ENCODE assay signal across 3 cellular contexts in the genomic region with DNA sequence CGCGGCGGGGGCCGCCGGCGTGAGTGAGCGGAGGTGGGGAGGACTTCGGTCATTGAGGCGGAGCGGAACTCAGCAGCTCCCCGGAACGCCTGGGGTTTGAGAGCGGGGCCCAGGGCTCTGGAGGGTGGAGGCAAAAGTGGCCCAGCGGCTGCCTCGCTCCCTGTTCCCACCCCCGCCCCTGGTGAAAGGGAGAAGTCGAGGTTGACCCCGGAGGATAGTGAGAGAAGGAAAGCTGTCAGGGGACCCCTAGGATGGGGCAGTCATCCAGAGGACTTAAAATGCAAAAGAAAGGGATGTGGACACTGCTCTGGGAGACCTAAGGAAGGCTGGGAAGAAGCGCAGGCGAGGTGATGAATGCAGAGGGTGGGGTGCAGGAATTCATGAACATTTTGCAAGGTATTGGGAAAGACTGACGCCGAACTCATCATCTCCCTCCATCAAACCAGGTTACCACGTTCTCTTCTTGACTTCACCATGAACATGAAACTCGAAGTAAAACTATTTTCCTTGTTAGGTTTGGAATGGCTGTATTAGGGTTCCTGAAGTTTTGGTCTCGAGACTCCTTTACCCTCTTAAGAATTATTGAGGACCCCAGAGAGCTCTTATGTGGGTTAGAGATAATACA.
TF ChIP-seq lines count a peak whose summit lies in the region.

No MANE protein-coding gene starts in this region.

TF ChIP-seq in GM12891, 5 proteins besides CTCF, POLR2A, EP300 and RAD21:
- TF ChIP-seq POLR2AphosphoS5 (IDR thresholded peaks at IDR 0.05; ENCODE audit: low read depth, low read length), result 0 out of 2 replicates have a peak, but pooled peaks have one; percentile 53
- TF ChIP-seq SPI1 (IDR thresholded peaks at IDR 0.05; ENCODE audit: low read depth, low read length), result no peak

TF ChIP-seq in HCT116, 20 proteins besides CTCF, POLR2A, EP300 and RAD21:
- TF ChIP-seq EZH2 (IDR thresholded peaks at IDR 0.05), result no peak
- no peak for TF ChIP-seq SIN3A (IDR thresholded peaks at IDR 0.05; ENCODE audit: low read depth)
- TF ChIP-seq ZFX (IDR thresholded peaks at IDR 0.05), result no peak
- TF ChIP-seq CBX3 (IDR thresholded peaks at IDR 0.05; ENCODE audit: low read depth), result no peak
- TF ChIP-seq ZBTB33 (IDR thresholded peaks at IDR 0.05; ENCODE audit: extremely low read depth, insufficient replicate concordance, low read length), result no peak
- TF ChIP-seq MAX (IDR thresholded peaks at IDR 0.05), result no peak
- TF ChIP-seq FOSL1 (IDR thresholded peaks at IDR 0.05; ENCODE audit: low read depth), result no peak
- no peak for TF ChIP-seq ELF1 (IDR thresholded peaks at IDR 0.05; ENCODE audit: borderline replicate concordance, low read depth)
- TF ChIP-seq SRF (IDR thresholded peaks at IDR 0.05; ENCODE audit: low read depth), result no peak
- TF ChIP-seq EGR1 (IDR thresholded peaks at IDR 0.05; ENCODE audit: low read depth), result no peak
- TF ChIP-seq, protein P1, sequence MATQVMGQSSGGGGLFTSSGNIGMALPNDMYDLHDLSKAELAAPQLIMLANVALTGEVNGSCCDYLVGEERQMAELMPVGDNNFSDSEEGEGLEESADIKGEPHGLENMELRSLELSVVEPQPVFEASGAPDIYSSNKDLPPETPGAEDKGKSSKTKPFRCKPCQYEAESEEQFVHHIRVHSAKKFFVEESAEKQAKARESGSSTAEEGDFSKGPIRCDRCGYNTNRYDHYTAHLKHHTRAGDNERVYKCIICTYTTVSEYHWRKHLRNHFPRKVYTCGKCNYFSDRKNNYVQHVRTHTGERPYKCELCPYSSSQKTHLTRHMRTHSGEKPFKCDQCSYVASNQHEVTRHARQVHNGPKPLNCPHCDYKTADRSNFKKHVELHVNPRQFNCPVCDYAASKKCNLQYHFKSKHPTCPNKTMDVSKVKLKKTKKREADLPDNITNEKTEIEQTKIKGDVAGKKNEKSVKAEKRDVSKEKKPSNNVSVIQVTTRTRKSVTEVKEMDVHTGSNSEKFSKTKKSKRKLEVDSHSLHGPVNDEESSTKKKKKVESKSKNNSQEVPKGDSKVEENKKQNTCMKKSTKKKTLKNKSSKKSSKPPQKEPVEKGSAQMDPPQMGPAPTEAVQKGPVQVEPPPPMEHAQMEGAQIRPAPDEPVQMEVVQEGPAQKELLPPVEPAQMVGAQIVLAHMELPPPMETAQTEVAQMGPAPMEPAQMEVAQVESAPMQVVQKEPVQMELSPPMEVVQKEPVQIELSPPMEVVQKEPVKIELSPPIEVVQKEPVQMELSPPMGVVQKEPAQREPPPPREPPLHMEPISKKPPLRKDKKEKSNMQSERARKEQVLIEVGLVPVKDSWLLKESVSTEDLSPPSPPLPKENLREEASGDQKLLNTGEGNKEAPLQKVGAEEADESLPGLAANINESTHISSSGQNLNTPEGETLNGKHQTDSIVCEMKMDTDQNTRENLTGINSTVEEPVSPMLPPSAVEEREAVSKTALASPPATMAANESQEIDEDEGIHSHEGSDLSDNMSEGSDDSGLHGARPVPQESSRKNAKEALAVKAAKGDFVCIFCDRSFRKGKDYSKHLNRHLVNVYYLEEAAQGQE (IDR thresholded peaks at IDR 0.05; ENCODE audit: low read depth), result no peak
- TF ChIP-seq ZNF274 (IDR thresholded peaks at IDR 0.05; ENCODE audit: low read depth, low read length), result no peak
- TF ChIP-seq CEBPB (IDR thresholded peaks at IDR 0.05; ENCODE audit: low read depth), result no peak
- TF ChIP-seq TCF7L2 (IDR thresholded peaks at IDR 0.05; ENCODE audit: borderline replicate concordance, extremely low read depth, insufficient read depth, insufficient read length), result no peak
- TF ChIP-seq ATF3 (IDR thresholded peaks at IDR 0.05), result no peak
- no peak for TF ChIP-seq SP1 (IDR thresholded peaks at IDR 0.05; ENCODE audit: low read depth)
- TF ChIP-seq YY1 (IDR thresholded peaks at IDR 0.05; ENCODE audit: extremely low read depth, insufficient replicate concordance, low read depth, low read length), result no peak
- no peak for TF ChIP-seq POLR2AphosphoS5 (IDR thresholded peaks at IDR 0.05; ENCODE audit: low read depth, low read length)
- TF ChIP-seq EZH2phosphoT487 (IDR thresholded peaks at IDR 0.05; ENCODE audit: borderline replicate concordance), result no peak

TF ChIP-seq in HepG2, 621 proteins besides CTCF, POLR2A, EP300 and RAD21 (continues in another document):
- TF ChIP-seq TARDBP (CRISPR knock-in tag; IDR thresholded peaks at IDR 0.05) (no peak), THAP9 (CRISPR knock-in tag; IDR thresholded peaks at IDR 0.05; ENCODE audit: borderline replicate concordance) (peak; percentile 79; the same call in 1 of the 2 replicates), ISX (CRISPR knock-in tag; conservative IDR thresholded peaks at IDR 0.05) (no peak), ZNF431 (CRISPR knock-in tag; IDR thresholded peaks at IDR 0.05; ENCODE audit: borderline replicate concordance, low read depth) (0 out of 2 replicates have a peak, but pooled peaks have one; percentile 5), UBTF (CRISPR knock-in tag; IDR thresholded peaks at IDR 0.05) (peak; percentile 32), EEA1 (CRISPR knock-in tag; IDR thresholded peaks at IDR 0.05; ENCODE audit: borderline replicate concordance) (no peak), ZNF563 (CRISPR knock-in tag; IDR thresholded peaks at IDR 0.05) (no peak), ZBTB44 (CRISPR knock-in tag; IDR thresholded peaks at IDR 0.05) (no peak), ZNF567 (CRISPR knock-in tag; IDR thresholded peaks at IDR 0.05; ENCODE audit: borderline replicate concordance) (no peak), STAT5B (CRISPR knock-in tag; IDR thresholded peaks at IDR 0.05) (no peak), MTF2 (CRISPR knock-in tag; IDR thresholded peaks at IDR 0.05; ENCODE audit: borderline replicate concordance) (no peak), GABPA (IDR thresholded peaks at IDR 0.05; ENCODE audit: low read depth, low read length) (no peak), GABPA (CRISPR knock-in tag; IDR thresholded peaks at IDR 0.05; ENCODE audit: low read depth) (no peak), HIVEP1 (CRISPR knock-in tag; IDR thresholded peaks at IDR 0.05) (no peak), ZNF510 (CRISPR knock-in tag; IDR thresholded peaks at IDR 0.05; ENCODE audit: low read depth) (0 out of 2 replicates have a peak, but pooled peaks have one; percentile 2), MYPOP (CRISPR knock-in tag; IDR thresholded peaks at IDR 0.05) (no peak), REXO4 (CRISPR knock-in tag; IDR thresholded peaks at IDR 0.05; ENCODE audit: borderline replicate concordance) (no peak), ATF7-NPFF (CRISPR knock-in tag; IDR thresholded peaks at IDR 0.05; ENCODE audit: low read depth) (no peak), NR2F6 (IDR thresholded peaks at IDR 0.05) (no peak), NR2F6 (CRISPR knock-in tag; IDR thresholded peaks at IDR 0.05) (no peak), MEF2D (CRISPR knock-in tag; IDR thresholded peaks at IDR 0.05) (no peak)
- TF ChIP-seq, protein P2, sequence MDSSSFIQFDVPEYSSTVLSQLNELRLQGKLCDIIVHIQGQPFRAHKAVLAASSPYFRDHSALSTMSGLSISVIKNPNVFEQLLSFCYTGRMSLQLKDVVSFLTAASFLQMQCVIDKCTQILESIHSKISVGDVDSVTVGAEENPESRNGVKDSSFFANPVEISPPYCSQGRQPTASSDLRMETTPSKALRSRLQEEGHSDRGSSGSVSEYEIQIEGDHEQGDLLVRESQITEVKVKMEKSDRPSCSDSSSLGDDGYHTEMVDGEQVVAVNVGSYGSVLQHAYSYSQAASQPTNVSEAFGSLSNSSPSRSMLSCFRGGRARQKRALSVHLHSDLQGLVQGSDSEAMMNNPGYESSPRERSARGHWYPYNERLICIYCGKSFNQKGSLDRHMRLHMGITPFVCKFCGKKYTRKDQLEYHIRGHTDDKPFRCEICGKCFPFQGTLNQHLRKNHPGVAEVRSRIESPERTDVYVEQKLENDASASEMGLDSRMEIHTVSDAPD (CRISPR knock-in tag; IDR thresholded peaks at IDR 0.05), result no peak
- TF ChIP-seq, protein P3, sequence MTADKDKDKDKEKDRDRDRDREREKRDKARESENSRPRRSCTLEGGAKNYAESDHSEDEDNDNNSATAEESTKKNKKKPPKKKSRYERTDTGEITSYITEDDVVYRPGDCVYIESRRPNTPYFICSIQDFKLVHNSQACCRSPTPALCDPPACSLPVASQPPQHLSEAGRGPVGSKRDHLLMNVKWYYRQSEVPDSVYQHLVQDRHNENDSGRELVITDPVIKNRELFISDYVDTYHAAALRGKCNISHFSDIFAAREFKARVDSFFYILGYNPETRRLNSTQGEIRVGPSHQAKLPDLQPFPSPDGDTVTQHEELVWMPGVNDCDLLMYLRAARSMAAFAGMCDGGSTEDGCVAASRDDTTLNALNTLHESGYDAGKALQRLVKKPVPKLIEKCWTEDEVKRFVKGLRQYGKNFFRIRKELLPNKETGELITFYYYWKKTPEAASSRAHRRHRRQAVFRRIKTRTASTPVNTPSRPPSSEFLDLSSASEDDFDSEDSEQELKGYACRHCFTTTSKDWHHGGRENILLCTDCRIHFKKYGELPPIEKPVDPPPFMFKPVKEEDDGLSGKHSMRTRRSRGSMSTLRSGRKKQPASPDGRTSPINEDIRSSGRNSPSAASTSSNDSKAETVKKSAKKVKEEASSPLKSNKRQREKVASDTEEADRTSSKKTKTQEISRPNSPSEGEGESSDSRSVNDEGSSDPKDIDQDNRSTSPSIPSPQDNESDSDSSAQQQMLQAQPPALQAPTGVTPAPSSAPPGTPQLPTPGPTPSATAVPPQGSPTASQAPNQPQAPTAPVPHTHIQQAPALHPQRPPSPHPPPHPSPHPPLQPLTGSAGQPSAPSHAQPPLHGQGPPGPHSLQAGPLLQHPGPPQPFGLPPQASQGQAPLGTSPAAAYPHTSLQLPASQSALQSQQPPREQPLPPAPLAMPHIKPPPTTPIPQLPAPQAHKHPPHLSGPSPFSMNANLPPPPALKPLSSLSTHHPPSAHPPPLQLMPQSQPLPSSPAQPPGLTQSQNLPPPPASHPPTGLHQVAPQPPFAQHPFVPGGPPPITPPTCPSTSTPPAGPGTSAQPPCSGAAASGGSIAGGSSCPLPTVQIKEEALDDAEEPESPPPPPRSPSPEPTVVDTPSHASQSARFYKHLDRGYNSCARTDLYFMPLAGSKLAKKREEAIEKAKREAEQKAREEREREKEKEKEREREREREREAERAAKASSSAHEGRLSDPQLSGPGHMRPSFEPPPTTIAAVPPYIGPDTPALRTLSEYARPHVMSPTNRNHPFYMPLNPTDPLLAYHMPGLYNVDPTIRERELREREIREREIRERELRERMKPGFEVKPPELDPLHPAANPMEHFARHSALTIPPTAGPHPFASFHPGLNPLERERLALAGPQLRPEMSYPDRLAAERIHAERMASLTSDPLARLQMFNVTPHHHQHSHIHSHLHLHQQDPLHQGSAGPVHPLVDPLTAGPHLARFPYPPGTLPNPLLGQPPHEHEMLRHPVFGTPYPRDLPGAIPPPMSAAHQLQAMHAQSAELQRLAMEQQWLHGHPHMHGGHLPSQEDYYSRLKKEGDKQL (CRISPR knock-in tag; IDR thresholded peaks at IDR 0.05; ENCODE audit: low read depth), result no peak
